21 cellular contexts compared by ENCODE assay signal in genomic region chr12:107330901-107331431, GRCh38.
A peak's percentile ranks its signal among the peaks of the same experiment; 100 is the strongest.
DNase-seq lines count a peak whose midpoint lies in the region; ATAC-seq lines count a peak whose summit lies in the region.
"Had no signal": no experiment of that assay in that cellular context is flagged by ENCODE, and none has a peak within 500 bp of the region (broad histone marks: within the 10 kb centered on the region; RNA-seq: fewer than 3 reads in every experiment).

No MANE protein-coding gene starts in this region.

- H3K9me3 ChIP-seq in effector memory CD4-positive, alpha-beta T cell (ENCODE audit: control insufficient read depth, low read length) = no peaks in the 10 kb centered on the region
- H3K9me3 ChIP-seq: heart right ventricle had no signal

- intact Hi-C loops in activated naive CD4-positive, alpha-beta T cell treated with anti-CD3 and anti-CD28 coated beads for 36 hours (cut with micrococcal nuclease) = no loop called here

- no peaks in the 10 kb centered on the region for H3K9me3 Mint-ChIP-seq in activated naive CD4-positive, alpha-beta T cell treated with anti-CD3 and anti-CD28 coated beads for 36 hours
- H3K9me3 Mint-ChIP-seq in activated naive CD4-positive, alpha-beta T cell treated with anti-CD3 and anti-CD28 coated beads, Interleukin-2, amount 50 U/mL, for 72 hours = peaks cover 12 to 16% of the 10 kb centered on the region in 2 donors
- no peaks in the 10 kb centered on the region for H3K9me3 Mint-ChIP-seq in stimulated activated effector memory CD8-positive, alpha-beta T cell treated with anti-CD3 and anti-CD28 coated beads, Interleukin-12 subunit alpha, Interleukin-12 subunit beta, amount 100 ng/mL, for 72 hours
- H3K9me3 Mint-ChIP-seq: central memory CD8-positive, alpha-beta T cell; natural killer cell had no signal

- no peak overlapping the region for H3K27ac ChIP-seq in effector memory CD4-positive, alpha-beta T cell (ENCODE audit: insufficient read depth, low read length, poor library complexity, severe bottlenecking)
- H3K27ac ChIP-seq: epithelial cell of prostate, heart right ventricle, SK-N-MC had no signal

- peaks cover 72% of the 10 kb centered on the region for H3K4me1 Mint-ChIP-seq in activated naive CD4-positive, alpha-beta T cell treated with anti-CD3 and anti-CD28 coated beads for 36 hours (ENCODE audit: low read depth)
- peaks cover 76% of the 10 kb centered on the region for H3K4me1 Mint-ChIP-seq in stimulated activated effector memory CD8-positive, alpha-beta T cell treated with anti-CD3 and anti-CD28 coated beads, Interleukin-12 subunit alpha, Interleukin-12 subunit beta, amount 100 ng/mL, for 72 hours
- H3K4me1 Mint-ChIP-seq: B cell; stimulated activated memory B cell treated with anti-CD40 and anti-IgM and Interleukin-4, amounts not matched to agents 10 μg/mL and 1 μg/mL and 100 μg/mL, for 72 hours had no signal

- H3K4me1 ChIP-seq in effector memory CD4-positive, alpha-beta T cell (ENCODE audit: control insufficient read depth, insufficient read depth, low read length, poor library complexity, severe bottlenecking) = no peaks in the 10 kb centered on the region

- H3K27me3 Mint-ChIP-seq in activated naive CD4-positive, alpha-beta T cell treated with anti-CD3 and anti-CD28 coated beads for 36 hours (ENCODE audit: low read depth) = no peaks in the 10 kb centered on the region
- H3K27me3 Mint-ChIP-seq: central memory CD8-positive, alpha-beta T cell had no signal

- H3K36me3 ChIP-seq in effector memory CD4-positive, alpha-beta T cell (ENCODE audit: control insufficient read depth, insufficient read depth, low read length) = no peaks in the 10 kb centered on the region
- H3K36me3 ChIP-seq: heart right ventricle had no signal

- DNase-seq in activated naive CD4-positive, alpha-beta T cell treated with anti-CD3 and anti-CD28 coated beads for 36 hours = peak; percentile 71
- no peak for DNase-seq in activated naive CD4-positive, alpha-beta T cell (lab: John Stamatoyannopoulos, UW)
- peak; percentile 60 for DNase-seq in NCI-H524 treated with DMSO at 0.1 percent for 48 hours (lab: John Stamatoyannopoulos, UW)
- no peak for DNase-seq in activated naive CD4-positive, alpha-beta T cell treated with anti-CD3 and anti-CD28 coated beads, Interleukin-2, amount 50 U/mL, for 72 hours (ENCODE audit: low spot score in 2 of 2)
- DNase-seq in stimulated activated effector memory CD8-positive, alpha-beta T cell treated with anti-CD3 and anti-CD28 coated beads, Interleukin-12 subunit alpha, Interleukin-12 subunit beta, amount 100 ng/mL, for 72 hours (ENCODE audit: low spot score in 2 of 2) = no peak
- no peak for DNase-seq in effector memory CD4-positive, alpha-beta T cell
- DNase-seq in GM19240 (ENCODE audit: insufficient read length, low spot score) = no peak
- DNase-seq in NCI-H748 (lab: John Stamatoyannopoulos, UW; ENCODE audit: unreplicated experiment) = no peak
- DNase-seq: activated gamma-delta T cell treated with Interleukin-2 at 50 U/mL for 16 hours; heart right ventricle; KBM-7; left cardiac atrium; natural killer cell; NCI-H2029; retina; stimulated activated CD4-positive, alpha-beta T cell treated with anti-CD3 and anti-CD28 coated beads, Interleukin-2, amount 100 ng/mL, for 48 hours had no signal

- H3K4me3 Mint-ChIP-seq in activated naive CD4-positive, alpha-beta T cell treated with anti-CD3 and anti-CD28 coated beads for 36 hours = no peak overlapping the region
- H3K4me3 Mint-ChIP-seq in stimulated activated effector memory CD8-positive, alpha-beta T cell treated with anti-CD3 and anti-CD28 coated beads, Interleukin-12 subunit alpha, Interleukin-12 subunit beta, amount 100 ng/mL, for 72 hours = no peak overlapping the region
- H3K4me3 Mint-ChIP-seq: B cell; central memory CD8-positive, alpha-beta T cell; natural killer cell; stimulated activated memory B cell treated with anti-CD40 and anti-IgM and Interleukin-4, amounts not matched to agents 10 μg/mL and 1 μg/mL and 100 μg/mL, for 72 hours had no signal

- ATAC-seq in activated naive CD4-positive, alpha-beta T cell treated with anti-CD3 and anti-CD28 coated beads, Interleukin-2, amount 50 U/mL, for 72 hours = peak; percentile 45 to 60
- peak; percentile 33 for ATAC-seq in stimulated activated effector memory CD8-positive, alpha-beta T cell treated with anti-CD3 and anti-CD28 coated beads, Interleukin-12 subunit alpha, Interleukin-12 subunit beta, amount 100 ng/mL, for 72 hours
- ATAC-seq: left cardiac atrium; stimulated activated memory B cell treated with anti-CD40 and anti-IgM and Interleukin-4, amounts not matched to agents 10 μg/mL and 1 μg/mL and 100 μg/mL, for 72 hours had no signal

- CTCF ChIA-PET in activated naive CD4-positive, alpha-beta T cell treated with anti-CD3 and anti-CD28 coated beads for 36 hours (lab: Charles Lee) = interaction anchor here (5.6 kb wide), 1 partner anchor 71 kb away, joined by 31 read pairs; no protein-coding TSS in a partner anchor

- peaks cover 6% of the 10 kb centered on the region for H3K36me3 Mint-ChIP-seq in activated naive CD4-positive, alpha-beta T cell treated with anti-CD3 and anti-CD28 coated beads for 36 hours (ENCODE audit: low read depth)
- H3K36me3 Mint-ChIP-seq in activated naive CD4-positive, alpha-beta T cell treated with anti-CD3 and anti-CD28 coated beads, Interleukin-2, amount 50 U/mL, for 72 hours = peaks cover 6 to 33% of the 10 kb centered on the region in 2 donors
- H3K36me3 Mint-ChIP-seq in stimulated activated effector memory CD8-positive, alpha-beta T cell treated with anti-CD3 and anti-CD28 coated beads, Interleukin-12 subunit alpha, Interleukin-12 subunit beta, amount 100 ng/mL, for 72 hours = peaks cover 5% of the 10 kb centered on the region
- H3K36me3 Mint-ChIP-seq: natural killer cell; stimulated activated memory B cell treated with anti-CD40 and anti-IgM and Interleukin-4, amounts not matched to agents 10 μg/mL and 1 μg/mL and 100 μg/mL, for 72 hours had no signal

- H3K4me3 ChIP-seq in effector memory CD4-positive, alpha-beta T cell (ENCODE audit: insufficient read depth, low read depth, low read length, poor library complexity, severe bottlenecking) = no peak overlapping the region
- H3K4me3 ChIP-seq: heart right ventricle, SK-N-MC had no signal

- no peaks in the 10 kb centered on the region for H3K27me3 ChIP-seq in effector memory CD4-positive, alpha-beta T cell (replicated peaks; ENCODE audit: control insufficient read depth, insufficient read depth, low read length, poor library complexity, severe bottlenecking)

- peak overlapping the region; percentile 14 for H3K27ac Mint-ChIP-seq in activated naive CD4-positive, alpha-beta T cell treated with anti-CD3 and anti-CD28 coated beads for 36 hours
- H3K27ac Mint-ChIP-seq in activated naive CD4-positive, alpha-beta T cell treated with anti-CD3 and anti-CD28 coated beads, Interleukin-2, amount 50 U/mL, for 72 hours = peak overlapping the region; percentile 31 to 58
- H3K27ac Mint-ChIP-seq in stimulated activated effector memory CD8-positive, alpha-beta T cell treated with anti-CD3 and anti-CD28 coated beads, Interleukin-12 subunit alpha, Interleukin-12 subunit beta, amount 100 ng/mL, for 72 hours = no peak overlapping the region
- H3K27ac Mint-ChIP-seq: B cell; natural killer cell; stimulated activated memory B cell treated with anti-CD40 and anti-IgM and Interleukin-4, amounts not matched to agents 10 μg/mL and 1 μg/mL and 100 μg/mL, for 72 hours had no signal

Comparison
In these comparisons a context has a peak if more than half of its experiments do, and no peak if none do; other contexts are left out.
1. DNase-seq: peak in activated naive CD4-positive, alpha-beta T cell treated with anti-CD3 and anti-CD28 coated beads for 36 hours (single experiment) and NCI-H524 treated with DMSO at 0.1 percent for 48 hours (single experiment); none in activated naive CD4-positive, alpha-beta T cell (0 of 4), activated naive CD4-positive, alpha-beta T cell treated with anti-CD3 and anti-CD28 coated beads, Interleukin-2, amount 50 U/mL, for 72 hours (0 of 2), stimulated activated effector memory CD8-positive, alpha-beta T cell treated with anti-CD3 and anti-CD28 coated beads, Interleukin-12 subunit alpha, Interleukin-12 subunit beta, amount 100 ng/mL, for 72 hours (0 of 2), effector memory CD4-positive, alpha-beta T cell (0 of 3), GM19240 (single experiment) and NCI-H748 (single experiment).